Comparison of ENCODE assay signal across 33 cellular contexts in genomic region chr14:96415559-96415958, GRCh38. TPM values are rescaled to one million over a fixed set of nuclear protein-coding genes. Genes with fewer than 3 reads are reported as not detected.
"Had no signal": no experiment of that assay in that cellular context is flagged by ENCODE, and none has a peak within 500 bp of the region (broad histone marks: within the 10 kb centered on the region; RNA-seq: fewer than 3 reads in every experiment).

No MANE protein-coding gene starts in this region.

- H3K4me1 ChIP-seq: ascending aorta, breast epithelium, esophagus muscularis mucosa, foreskin keratinocyte, gastroesophageal sphincter had no signal

- H3K36me3 Mint-ChIP-seq: activated naive CD4-positive, alpha-beta T cell treated with anti-CD3 and anti-CD28 coated beads, Interleukin-2, amount 10 ng/mL, durations not matched to agents 7 days and 5 days; activated naive CD4-positive, alpha-beta T cell treated with anti-CD3 and anti-CD28 coated beads, Interleukin-2, amount 50 U/mL, for 72 hours; activated naive CD8-positive, alpha-beta T cell treated with anti-CD3 and anti-CD28 coated beads, Interleukin-2, amount 10 ng/mL, durations not matched to agents 7 days and 5 days; brain had no signal

- H3K27me3 ChIP-seq: ascending aorta, breast epithelium, cardiac muscle cell, dorsolateral prefrontal cortex, foreskin keratinocyte, gastroesophageal sphincter had no signal

- H3K4me3 Mint-ChIP-seq: activated CD4-positive, alpha-beta memory T cell treated with anti-CD3 and anti-CD28 coated beads, Interleukin-2, amount 10 ng/mL, durations not matched to agents 7 days and 5 days; activated CD4-positive, alpha-beta T cell treated with anti-CD3 and anti-CD28 coated beads, Interleukin-2, amount 10 ng/mL, durations not matched to agents 7 days and 5 days; activated naive CD4-positive, alpha-beta T cell treated with anti-CD3 and anti-CD28 coated beads, Interleukin-2, amount 10 ng/mL, durations not matched to agents 7 days and 5 days; activated naive CD8-positive, alpha-beta T cell treated with anti-CD3 and anti-CD28 coated beads, Interleukin-2, amount 10 ng/mL, durations not matched to agents 7 days and 5 days; activated T-cell treated with anti-CD3 and anti-CD28 coated beads, Interleukin-2, amount 50 U/mL, for 24 hours; activated T-cell treated with anti-CD3 and anti-CD28 coated beads, Interleukin-2, amount 50 U/mL, for 72 hours; brain; dendritic cell treated with granulocyte-macrophage colony-stimulating factor and Interleukin-4, amounts not matched to agents 40 ng/mL and 50 ng/mL, for 4 days; endodermal cell; T-helper 17 cell; T-helper 2 cell treated with Interferon-gamma antibody and Interleukin-4, amounts not matched to agents 5 μg/mL and 100 μg/mL, for 36 hours had no signal

- ATAC-seq: activated naive CD4-positive, alpha-beta T cell treated with anti-CD3 and anti-CD28 coated beads, Interleukin-2, amount 50 U/mL, for 72 hours; activated T-cell treated with anti-CD3 and anti-CD28 coated beads, Interleukin-2, amount 50 U/mL, for 72 hours; foreskin keratinocyte; gastroesophageal sphincter; T-helper 17 cell had no signal

- H3K4me1 Mint-ChIP-seq: activated CD4-positive, alpha-beta memory T cell treated with anti-CD3 and anti-CD28 coated beads, Interleukin-2, amount 10 ng/mL, durations not matched to agents 7 days and 5 days; activated CD4-positive, alpha-beta T cell treated with anti-CD3 and anti-CD28 coated beads, Interleukin-2, amount 10 ng/mL, durations not matched to agents 7 days and 5 days; activated naive CD4-positive, alpha-beta T cell treated with anti-CD3 and anti-CD28 coated beads, Interleukin-2, amount 10 ng/mL, durations not matched to agents 7 days and 5 days had no signal

- H3K27ac Mint-ChIP-seq: activated CD4-positive, alpha-beta memory T cell treated with anti-CD3 and anti-CD28 coated beads, Interleukin-2, amount 10 ng/mL, durations not matched to agents 7 days and 5 days; activated naive CD4-positive, alpha-beta T cell treated with anti-CD3 and anti-CD28 coated beads, Interleukin-2, amount 10 ng/mL, durations not matched to agents 7 days and 5 days; activated naive CD4-positive, alpha-beta T cell treated with anti-CD3 and anti-CD28 coated beads, Interleukin-2, amount 50 U/mL, for 72 hours; activated naive CD8-positive, alpha-beta T cell treated with anti-CD3 and anti-CD28 coated beads, Interleukin-2, amount 10 ng/mL, durations not matched to agents 7 days and 5 days; activated T-cell treated with anti-CD3 and anti-CD28 coated beads, Interleukin-2, amount 50 U/mL, for 24 hours; activated T-cell treated with anti-CD3 and anti-CD28 coated beads, Interleukin-2, amount 50 U/mL, for 72 hours; brain; dendritic cell treated with granulocyte-macrophage colony-stimulating factor and Interleukin-4, amounts not matched to agents 40 ng/mL and 50 ng/mL, for 4 days; endodermal cell; T-helper 17 cell; T-helper 2 cell treated with Interferon-gamma antibody and Interleukin-4, amounts not matched to agents 5 μg/mL and 100 μg/mL, for 36 hours had no signal

- H3K9me3 Mint-ChIP-seq: activated CD4-positive, alpha-beta memory T cell treated with anti-CD3 and anti-CD28 coated beads, Interleukin-2, amount 10 ng/mL, durations not matched to agents 7 days and 5 days; activated CD4-positive, alpha-beta T cell treated with anti-CD3 and anti-CD28 coated beads, Interleukin-2, amount 10 ng/mL, durations not matched to agents 7 days and 5 days; activated naive CD4-positive, alpha-beta T cell treated with anti-CD3 and anti-CD28 coated beads, Interleukin-2, amount 10 ng/mL, durations not matched to agents 7 days and 5 days; activated naive CD4-positive, alpha-beta T cell treated with anti-CD3 and anti-CD28 coated beads, Interleukin-2, amount 50 U/mL, for 72 hours; activated naive CD8-positive, alpha-beta T cell treated with anti-CD3 and anti-CD28 coated beads, Interleukin-2, amount 10 ng/mL, durations not matched to agents 7 days and 5 days; activated T-cell treated with anti-CD3 and anti-CD28 coated beads, Interleukin-2, amount 50 U/mL, for 24 hours; activated T-cell treated with anti-CD3 and anti-CD28 coated beads, Interleukin-2, amount 50 U/mL, for 72 hours; brain; dendritic cell treated with granulocyte-macrophage colony-stimulating factor and Interleukin-4, amounts not matched to agents 40 ng/mL and 50 ng/mL, for 4 days; endodermal cell; T-helper 2 cell treated with Interferon-gamma antibody and Interleukin-4, amounts not matched to agents 5 μg/mL and 100 μg/mL, for 36 hours had no signal

- H3K36me3 ChIP-seq: ascending aorta, breast epithelium, cardiac muscle cell, esophagus muscularis mucosa, gastroesophageal sphincter had no signal

- H3K27ac ChIP-seq: ascending aorta, breast epithelium, cardiac muscle cell, coronary artery, dorsolateral prefrontal cortex, esophagus muscularis mucosa, foreskin keratinocyte, gastroesophageal sphincter had no signal

- H3K4me3 ChIP-seq: ascending aorta, breast epithelium, cardiac muscle cell, coronary artery, dorsolateral prefrontal cortex, esophagus muscularis mucosa, gastroesophageal sphincter had no signal

- DNase-seq: activated CD4-positive, alpha-beta memory T cell treated with anti-CD3 and anti-CD28 coated beads, Interleukin-2, amount 10 ng/mL, durations not matched to agents 7 days and 5 days; activated CD4-positive, alpha-beta T cell treated with anti-CD3 and anti-CD28 coated beads for 1 hour; activated CD4-positive, alpha-beta T cell treated with anti-CD3 and anti-CD28 coated beads for 4 hours; activated CD4-positive, alpha-beta T cell treated with anti-CD3 and anti-CD28 coated beads, Interleukin-2, amount 10 ng/mL, durations not matched to agents 7 days and 5 days; activated CD4-positive, alpha-beta T cell treated with anti-CD3 and anti-CD28 coated beads, Interleukin-2, amount 50 U/mL, for 4 hours; activated CD8-positive, alpha-beta memory T cell treated with anti-CD3 and anti-CD28 coated beads, Interleukin-2, amount 50 U/mL, for 48 hours; activated gamma-delta T cell; activated naive CD4-positive, alpha-beta T cell; activated naive CD4-positive, alpha-beta T cell treated with anti-CD3 and anti-CD28 coated beads, Interleukin-2, amount 10 ng/mL, durations not matched to agents 7 days and 5 days; activated naive CD8-positive, alpha-beta T cell treated with anti-CD3 and anti-CD28 coated beads, Interleukin-2, amount 10 ng/mL, durations not matched to agents 7 days and 5 days; activated T-cell treated with anti-CD3 and anti-CD28 coated beads for 4 hours; activated T-cell treated with anti-CD3 and anti-CD28 coated beads, Interleukin-2, amount 50 U/mL, for 24 hours; activated T-cell treated with anti-CD3 and anti-CD28 coated beads, Interleukin-2, amount 50 U/mL, for 72 hours; central memory CD4-positive, alpha-beta T cell; cerebellar nuclear complex; dorsolateral prefrontal cortex; effector memory CD4-positive, alpha-beta T cell; endodermal cell; erythroblast; foreskin keratinocyte; T-helper 1 cell; T-helper 17 cell; T1000 had no signal

- H3K9me3 ChIP-seq: ascending aorta, breast epithelium, esophagus muscularis mucosa, gastroesophageal sphincter had no signal

- H3K27me3 Mint-ChIP-seq: activated CD4-positive, alpha-beta T cell treated with anti-CD3 and anti-CD28 coated beads, Interleukin-2, amount 10 ng/mL, durations not matched to agents 7 days and 5 days; activated naive CD4-positive, alpha-beta T cell treated with anti-CD3 and anti-CD28 coated beads, Interleukin-2, amount 10 ng/mL, durations not matched to agents 7 days and 5 days; activated naive CD8-positive, alpha-beta T cell treated with anti-CD3 and anti-CD28 coated beads, Interleukin-2, amount 10 ng/mL, durations not matched to agents 7 days and 5 days; activated T-cell treated with anti-CD3 and anti-CD28 coated beads, Interleukin-2, amount 50 U/mL, for 24 hours; dendritic cell treated with granulocyte-macrophage colony-stimulating factor and Interleukin-4, amounts not matched to agents 40 ng/mL and 50 ng/mL, for 4 days had no signal

RNA-seq across cellular contexts. Expression of gene AK7, which starts 23.6 kb away (rescaled TPM):
- total RNA-seq: ascending aorta, T-helper 17 cell had no signal
